20 cellular contexts compared by ENCODE assay signal in genomic region chr14:65173973-65174693, GRCh38.
A peak's percentile ranks its signal among the peaks of the same experiment; 100 is the strongest.
DNase-seq lines count a peak whose midpoint lies in the region; ATAC-seq, FAIRE-seq and TF ChIP-seq lines count a peak whose summit lies in the region.
"Had no signal": no experiment of that assay in that cellular context is flagged by ENCODE, and none has a peak within 500 bp of the region (broad histone marks: within the 10 kb centered on the region; RNA-seq: fewer than 3 reads in every experiment).

No MANE protein-coding gene starts in this region.

- H3K4me1 Mint-ChIP-seq in HFFc6 (ENCODE audit: low read depth) = peaks cover 38% of the 10 kb centered on the region

- no peaks in the 10 kb centered on the region for H3K9me3 Mint-ChIP-seq in HFFc6
- H3K9me3 Mint-ChIP-seq: activated naive CD4-positive, alpha-beta T cell treated with anti-CD3 and anti-CD28 coated beads, Interleukin-2, amount 50 U/mL, for 72 hours; T-cell had no signal

- peak; percentile 4 for FAIRE-seq in HepG2 (lab: Jason Lieb, UNC)
- no peak for FAIRE-seq in K562 (lab: Jason Lieb, UNC)
- FAIRE-seq: endometrium, G401.6, GM19239 had no signal

- H3K9ac ChIP-seq in HepG2 (ENCODE audit: insufficient read depth, low read depth, low read length) (no peak overlapping the region), K562 (ENCODE audit: insufficient read depth in 1 of 2, low read depth in 2 of 2, low read length in 2 of 2) (no peak overlapping the region)

- H3K4me1 ChIP-seq in HepG2 (ENCODE audit: insufficient read depth, low read length) (peaks cover 29% of the 10 kb centered on the region), right lobe of liver (no peaks in the 10 kb centered on the region), K562 (replicated peaks in 1 of 2; ENCODE audit: control insufficient read depth in 2 of 2, insufficient read depth in 2 of 2, low read length in 2 of 2) (peaks cover 0 to 7% of the 10 kb centered on the region in 2 experiments; a peak in 2 of 5 replicates)

- POLR2A ChIA-PET in HepG2 (lab: Yijun Ruan, JAX) = no interaction called here
- POLR2A ChIA-PET in K562 (lab: Yijun Ruan, JAX) = no interaction called here

- TF ChIP-seq EP300 in HepG2 (IDR thresholded peaks at IDR 0.05; ENCODE audit: low read depth in 2 of 2, low read length in 2 of 2) (no peak), HepG2 (CRISPR knock-in tag; IDR thresholded peaks at IDR 0.05; ENCODE audit: borderline replicate concordance) (no peak), K562 (IDR thresholded peaks at IDR 0.05; ENCODE audit: low read length) (no peak)

- no peak for TF ChIP-seq RAD21 in HepG2 (CRISPR knock-in tag; IDR thresholded peaks at IDR 0.05)
- TF ChIP-seq RAD21 in K562 (CRISPR knock-in tag; conservative IDR thresholded peaks at IDR 0.05 in 1 of 2, IDR thresholded peaks at IDR 0.05 in 1 of 2) = no peak

- CTCF ChIA-PET in HepG2 (lab: Yijun Ruan, JAX; ENCODE audit: low intra/inter-chr PET ratio, low total read pairs) = no interaction called here
- CTCF ChIA-PET in K562 (lab: Yijun Ruan, JAX; ENCODE audit: low intra/inter-chr PET ratio) = no interaction called here

- no peaks in the 10 kb centered on the region for H3K79me2 ChIP-seq in HepG2 (ENCODE audit: insufficient read depth, low read length)
- no peaks in the 10 kb centered on the region for H3K79me2 ChIP-seq in K562 (ENCODE audit: control insufficient read depth, insufficient read depth, low read length)

- no peaks in the 10 kb centered on the region for H3K9me3 ChIP-seq in HepG2 (ENCODE audit: low read length)
- no peaks in the 10 kb centered on the region for H3K9me3 ChIP-seq in right lobe of liver
- H3K9me3 ChIP-seq in K562 (replicated peaks; ENCODE audit: control insufficient read depth, insufficient read depth, low read depth, low read length) = no peaks in the 10 kb centered on the region
- H3K9me3 ChIP-seq: vagina had no signal

- H3K9me1 ChIP-seq in K562 (ENCODE audit: control insufficient read depth, insufficient read depth, low read length) = no peaks in the 10 kb centered on the region

- no peaks in the 10 kb centered on the region for H3K36me3 ChIP-seq in HepG2 (replicated peaks in 1 of 2; ENCODE audit: control insufficient read depth in 1 of 2, insufficient read depth in 2 of 2, low read length in 2 of 2)
- no peaks in the 10 kb centered on the region for H3K36me3 ChIP-seq in right lobe of liver
- no peaks in the 10 kb centered on the region for H3K36me3 ChIP-seq in K562 (ENCODE audit: control insufficient read depth, insufficient read depth, low read length)
- H3K36me3 ChIP-seq: vagina had no signal

- TF ChIP-seq POLR2A in HepG2 (IDR thresholded peaks at IDR 0.05; ENCODE audit: insufficient read depth in 1 of 2, low read depth in 2 of 2, low read length in 2 of 2) (no peak), right lobe of liver (IDR thresholded peaks at IDR 0.05) (no peak), K562 (conservative IDR thresholded peaks at IDR 0.05) (no peak)

- no peak overlapping the region for H3K4me3 Mint-ChIP-seq in HFFc6
- H3K4me3 Mint-ChIP-seq: T-cell had no signal

- H3K36me3 Mint-ChIP-seq in HFFc6 (ENCODE audit: low read depth) = no peaks in the 10 kb centered on the region
- H3K36me3 Mint-ChIP-seq: activated naive CD4-positive, alpha-beta T cell treated with anti-CD3 and anti-CD28 coated beads, Interleukin-2, amount 50 U/mL, for 72 hours; T-cell had no signal

- no peak for DNase-seq in HepG2 (ENCODE audit: low spot score)
- no peak for DNase-seq in right lobe of liver
- peak in 1 of 4 experiments; percentile 12 for DNase-seq in K562 (ENCODE audit: extremely low read depth in 1 of 4, low spot score in 3 of 4)
- DNase-seq in islet precursor cell = peak; percentile 82
- no peak for DNase-seq in HuH-7.5 (ENCODE audit: low spot score)
- no peak for DNase-seq in stimulated activated CD4-positive, alpha-beta T cell treated with anti-CD3 and anti-CD28 coated beads, Interleukin-1b, Interleukin-23, amount 100 ng/mL, for 48 hours
- DNase-seq in HFFc6 = no peak
- DNase-seq: activated CD4-positive, CD25-positive, alpha-beta regulatory T cell treated with anti-CD3 and anti-CD28 coated beads, Interleukin-2, amount 50 U/mL, for 72 hours; activated CD8-positive, alpha-beta memory T cell treated with anti-CD3 and anti-CD28 coated beads, Interleukin-2, amount 50 U/mL, for 4 hours; KG1; left colon; NCI-H1417; stimulated activated CD4-positive, alpha-beta T cell treated with anti-CD3 and anti-CD28 coated beads, Interleukin-4, amount 100 ng/mL, for 4 hours; T-cell had no signal

- H4K20me1 ChIP-seq in HepG2 (ENCODE audit: insufficient read depth, low read length) (no peaks in the 10 kb centered on the region), K562 (replicated peaks; ENCODE audit: control insufficient read depth, insufficient read depth, low read length) (no peaks in the 10 kb centered on the region)

- no peak overlapping the region; the same call in 1 of the 2 replicates for H3K27ac Mint-ChIP-seq in HFFc6
- H3K27ac Mint-ChIP-seq: T-cell had no signal

- in situ Hi-C loops in HepG2 (cut with HindIII; ENCODE audit: extremely low pct_ligation_motif_present, low pct_unique_long_range_greater_than_20kb) = no loop called here
- in situ Hi-C loops in K562 (cut with MboI) = loop anchor here (25.0 kb wide), 2 partner anchors 663 to 888 kb away; no protein-coding TSS in a partner anchor

- H3K27me3 Mint-ChIP-seq in HFFc6 (ENCODE audit: insufficient read depth) = no peaks in the 10 kb centered on the region; the same call in 1 of the 2 replicates

- no peak for TF ChIP-seq CTCF in HepG2 (CRISPR knock-in tag; IDR thresholded peaks at IDR 0.05)
- TF ChIP-seq CTCF in right lobe of liver (IDR thresholded peaks at IDR 0.05) = no peak
- no peak for TF ChIP-seq CTCF in K562 (IDR thresholded peaks at IDR 0.05 in 2 of 3, conservative IDR thresholded peaks at IDR 0.05 in 1 of 3; ENCODE audit: insufficient read depth in 2 of 3, low read depth in 1 of 3, low read length in 3 of 3)
- no peak for TF ChIP-seq CTCF in HFFc6 (IDR thresholded peaks at IDR 0.05)

- peak overlapping the region; percentile 68 for H3K4me2 ChIP-seq in HepG2 (ENCODE audit: low read depth, low read length)
- peak overlapping the region; percentile 10; the same call in 1 of the 2 replicates for H3K4me2 ChIP-seq in K562 (ENCODE audit: insufficient read depth, low read length)

- peak; percentile 74 for ATAC-seq in HepG2
- no peak for ATAC-seq in right lobe of liver
- peak; percentile 47; the same call in 2 of the 3 replicates for ATAC-seq in K562
- ATAC-seq in HG03571 (IDR thresholded peaks at IDR 0.05; ENCODE audit: unreplicated experiment) = no peak
- ATAC-seq: activated naive CD4-positive, alpha-beta T cell treated with anti-CD3 and anti-CD28 coated beads, Interleukin-2, amount 50 U/mL, for 72 hours; left colon; T-cell had no signal

- no peak overlapping the region for H2AFZ ChIP-seq in HepG2 (ENCODE audit: low read length)
- no peak overlapping the region for H2AFZ ChIP-seq in K562 (ENCODE audit: low read depth, low read length)

- intact Hi-C loops in HepG2 (cut with micrococcal nuclease; ENCODE audit: unreplicated experiment) (no loop called here), right lobe of liver (cut with DNase I) (no loop called here), K562 (cut with micrococcal nuclease) (no loop called here)

- H3K27me3 ChIP-seq in HepG2 (ENCODE audit: control insufficient read depth in 1 of 2, insufficient read depth in 2 of 2, low read length in 2 of 2) = 0 out of 5 replicates have a peak, but pooled peaks cover 0 to 8% of the 10 kb centered on the region in 2 experiments
- peaks cover 0 to 4% of the 10 kb centered on the region in 2 donors for H3K27me3 ChIP-seq in right lobe of liver
- H3K27me3 ChIP-seq in K562 (ENCODE audit: control insufficient read depth in 2 of 2, insufficient read depth in 2 of 2, low read length in 2 of 2) = peaks cover 3 to 8% of the 10 kb centered on the region in 2 experiments; a peak in 2 of 5 replicates
- H3K27me3 ChIP-seq: vagina had no signal

- no TSS peak for BruUV-seq in HepG2 (replicated peaks; lab: Mats Ljungman, UMichigan)
- BruUV-seq in K562 (replicated peaks; lab: Mats Ljungman, UMichigan) = no TSS peak

- H3K4me3 ChIP-seq in HepG2 (replicated peaks in 1 of 3; ENCODE audit: insufficient read depth in 1 of 3, low read depth in 2 of 3, low read length in 3 of 3) (peak overlapping the region in 2 of 3 experiments; percentile 2 to 45; a peak in 2 of 6 replicates), right lobe of liver (no peak overlapping the region), K562 (no peak overlapping the region)
- H3K4me3 ChIP-seq: vagina had no signal

- H3K27ac ChIP-seq in HepG2 (ENCODE audit: extremely low read length, insufficient read depth, low read length) (no peak overlapping the region), right lobe of liver (no peak overlapping the region), K562 (ENCODE audit: extremely low read depth, low read depth, low read length) (no peak overlapping the region)
- H3K27ac ChIP-seq: vagina had no signal

- 8% methylated on average over 10 of the region's 13 CpGs for WGBS in HepG2 (ENCODE audit: low lambda C conversion rate)
- whole genome bisulfite sequencing in right lobe of liver (ENCODE audit: insufficient coverage, low coverage, low lambda C conversion rate, missing lambda C conversion rate) = 65% methylated on average over 7 of the region's 13 CpGs
- WGBS in K562 (ENCODE audit: insufficient coverage, low coverage, missing lambda C conversion rate) = 8% methylated on average over 11 of the region's 13 CpGs

TF ChIP-seq in HepG2, 621 proteins besides CTCF, POLR2A, EP300 and RAD21 (continues in another document):
- TF ChIP-seq CCAR2 (optimal IDR thresholded peaks at IDR 0.05; ENCODE audit: low read depth, low read length) = no peak
- 0 out of 2 replicates have a peak, but pooled peaks have one; percentile 53 for TF ChIP-seq ZNF124 (CRISPR knock-in tag; IDR thresholded peaks at IDR 0.05)
- peak; percentile 14; the same call in 1 of the 2 replicates for TF ChIP-seq ATM (IDR thresholded peaks at IDR 0.05; ENCODE audit: borderline replicate concordance)

TF ChIP-seq in K562, 482 proteins besides CTCF, POLR2A, EP300 and RAD21 (continues in another document):
- TF ChIP-seq, protein P1, sequence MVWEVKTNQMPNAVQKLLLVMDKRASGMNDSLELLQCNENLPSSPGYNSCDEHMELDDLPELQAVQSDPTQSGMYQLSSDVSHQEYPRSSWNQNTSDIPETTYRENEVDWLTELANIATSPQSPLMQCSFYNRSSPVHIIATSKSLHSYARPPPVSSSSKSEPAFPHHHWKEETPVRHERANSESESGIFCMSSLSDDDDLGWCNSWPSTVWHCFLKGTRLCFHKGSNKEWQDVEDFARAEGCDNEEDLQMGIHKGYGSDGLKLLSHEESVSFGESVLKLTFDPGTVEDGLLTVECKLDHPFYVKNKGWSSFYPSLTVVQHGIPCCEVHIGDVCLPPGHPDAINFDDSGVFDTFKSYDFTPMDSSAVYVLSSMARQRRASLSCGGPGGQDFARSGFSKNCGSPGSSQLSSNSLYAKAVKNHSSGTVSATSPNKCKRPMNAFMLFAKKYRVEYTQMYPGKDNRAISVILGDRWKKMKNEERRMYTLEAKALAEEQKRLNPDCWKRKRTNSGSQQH (CRISPR knock-in tag; IDR thresholded peaks at IDR 0.05) = peak; percentile 53; the same call in 1 of the 2 replicates

Comparison
In these comparisons a context has a peak if more than half of its experiments do, and no peak if none do; other contexts are left out.
1. ATAC-seq: peak in HepG2 (single experiment) and K562 (single experiment); none in right lobe of liver (0 of 4) and HG03571 (single experiment).
2. H3K4me3 ChIP-seq: peak in HepG2 (2 of 3); none in right lobe of liver (0 of 3) and K562 (single experiment).